ENCODE assay signal across 12 cellular contexts in the genomic region with DNA sequence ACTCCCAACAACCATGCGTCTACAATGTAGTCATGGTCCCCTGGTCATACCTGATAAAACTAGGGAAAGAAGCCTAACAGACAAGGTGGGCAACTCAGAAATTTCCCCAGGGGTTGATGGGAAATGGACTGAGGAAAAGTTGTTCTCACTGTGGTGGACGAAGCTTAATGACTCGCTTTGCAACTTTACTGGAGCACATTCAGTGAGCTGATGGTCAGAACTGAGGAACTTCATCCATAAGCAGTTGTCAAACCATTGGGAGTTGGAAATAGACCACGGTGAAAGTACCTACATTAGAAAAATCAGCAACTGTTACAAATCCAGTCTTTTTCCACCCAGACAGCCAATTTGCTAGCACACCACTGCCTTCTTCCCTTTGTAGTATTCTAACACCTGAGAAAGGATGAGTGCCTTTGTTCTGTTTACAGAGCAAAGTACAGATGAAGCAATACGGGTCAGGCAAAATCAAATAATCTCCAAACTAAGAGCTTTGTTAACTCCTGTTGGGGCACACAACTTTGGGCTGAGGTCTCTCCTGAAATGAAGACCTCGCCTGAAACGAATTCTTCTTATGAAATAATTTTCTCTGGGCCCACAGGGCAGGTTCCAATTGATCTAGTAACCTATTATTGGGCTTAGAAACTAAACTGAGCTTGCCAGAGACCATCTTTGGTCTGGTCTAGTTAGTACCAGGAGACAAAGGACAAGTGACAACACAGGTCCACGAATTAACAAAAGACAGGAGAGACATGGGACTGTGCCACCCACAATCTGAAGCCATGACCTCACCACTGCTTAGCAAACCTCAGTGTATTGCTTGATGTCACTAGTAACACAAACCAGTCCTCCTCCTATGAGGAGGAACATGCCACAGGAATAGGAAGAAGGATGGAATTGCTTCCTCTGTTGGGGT.
"Had no signal": no experiment of that assay in that cellular context is flagged by ENCODE, and none has a peak within 500 bp of the region (broad histone marks: within the 10 kb centered on the region; RNA-seq: fewer than 3 reads in every experiment).

No MANE protein-coding gene starts in this region.

- ATAC-seq: activated CD8-positive, alpha-beta memory T cell treated with anti-CD3 and anti-CD28 coated beads, Interleukin-2, amount 10 ng/mL, durations not matched to agents 7 days and 5 days; naive thymus-derived CD8-positive, alpha-beta T cell; stimulated activated naive B cell treated with anti-CD40 and anti-IgM and Interleukin-4, amounts not matched to agents 10 μg/mL and 1 μg/mL and 100 μg/mL, for 72 hours; T-cell had no signal

- H3K27ac ChIP-seq: cardiac muscle cell, dorsolateral prefrontal cortex, left ventricle myocardium inferior had no signal

- H3K36me3 ChIP-seq: cardiac muscle cell, left ventricle myocardium inferior had no signal

- H3K4me3 ChIP-seq: cardiac muscle cell, dorsolateral prefrontal cortex, left ventricle myocardium inferior had no signal

- H3K9me3 ChIP-seq: left ventricle myocardium inferior had no signal

- H3K27me3 ChIP-seq: cardiac muscle cell, dorsolateral prefrontal cortex had no signal

- DNase-seq: activated CD4-positive, alpha-beta memory T cell treated with anti-CD3 and anti-CD28 coated beads, Interleukin-2, amount 10 ng/mL, durations not matched to agents 7 days and 5 days; activated CD4-positive, alpha-beta T cell treated with anti-CD3 and anti-CD28 coated beads for 48 hours; activated CD4-positive, CD25-positive, alpha-beta regulatory T cell; activated CD8-positive, alpha-beta memory T cell treated with anti-CD3 and anti-CD28 coated beads, Interleukin-2, amount 10 ng/mL, durations not matched to agents 7 days and 5 days; dorsolateral prefrontal cortex; foreskin fibroblast; hypothalamus; left ventricle myocardium inferior; naive thymus-derived CD8-positive, alpha-beta T cell; stimulated activated naive B cell treated with anti-CD40 and anti-IgM and Interleukin-4, amounts not matched to agents 10 μg/mL and 1 μg/mL and 100 μg/mL, for 72 hours; T-cell had no signal
